Comparison of ENCODE assay signal across 20 cellular contexts in the genomic region with DNA sequence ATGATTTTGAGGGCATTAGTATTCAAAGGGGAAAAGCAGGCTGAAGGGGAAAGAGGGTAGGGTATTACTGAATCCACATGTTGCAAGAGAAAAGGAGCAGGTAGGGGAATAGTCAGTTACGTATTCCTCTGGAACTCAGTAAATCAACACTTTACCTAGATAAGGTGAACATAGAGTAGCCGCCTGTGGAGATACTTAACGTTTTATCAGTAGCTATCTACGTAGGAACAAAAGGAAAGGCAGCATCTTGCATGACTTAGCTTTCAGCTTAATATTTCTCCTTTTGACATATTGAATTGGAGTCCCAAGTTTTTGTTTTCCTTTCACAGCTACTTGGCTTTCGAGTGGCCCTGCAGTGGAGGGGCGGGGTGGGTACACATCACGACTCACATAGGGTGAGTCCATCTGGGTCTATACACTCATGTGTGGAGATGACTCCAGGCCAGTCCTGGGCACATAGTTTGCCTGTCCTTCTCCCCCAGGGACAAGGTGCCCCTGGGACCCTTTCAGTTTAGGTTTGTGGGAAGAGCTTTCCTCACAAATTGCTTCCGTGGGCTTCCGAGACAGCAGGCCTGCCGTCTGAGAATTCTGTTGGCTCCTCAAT. TPM values are rescaled to one million over a fixed set of nuclear protein-coding genes. Genes with fewer than 3 reads are reported as not detected.
DNase-seq lines count a peak whose midpoint lies in the region; ATAC-seq and TF ChIP-seq lines count a peak whose summit lies in the region.
"Had no signal": no experiment of that assay in that cellular context is flagged by ENCODE, and none has a peak within 500 bp of the region (broad histone marks: within the 10 kb centered on the region; RNA-seq: fewer than 3 reads in every experiment).

No MANE protein-coding gene starts in this region.

- H3K4me3 ChIP-seq in psoas muscle, result no peak overlapping the region

- H3K27me3 Mint-ChIP-seq in endothelial cell (ENCODE audit: unreplicated experiment) (peaks cover 7% of the 10 kb centered on the region), memory B cell (no peaks in the 10 kb centered on the region)
- H3K27me3 Mint-ChIP-seq: activated B cell treated with CpG ODN at 0.5 μM for 24 hours; CD8-positive, alpha-beta memory T cell; central memory CD8-positive, alpha-beta T cell had no signal

- H3K4me1 ChIP-seq in psoas muscle, result peaks cover 47% of the 10 kb centered on the region

- peak overlapping the region; percentile 84 for H3K27ac Mint-ChIP-seq in endothelial cell (ENCODE audit: unreplicated experiment)
- H3K27ac Mint-ChIP-seq in memory B cell, result peak overlapping the region; percentile 62
- H3K27ac Mint-ChIP-seq: activated B cell treated with CpG ODN at 0.5 μM for 24 hours had no signal

- no peaks in the 10 kb centered on the region for H3K27me3 ChIP-seq in psoas muscle (ENCODE audit: insufficient read depth in 3 of 3, low read length in 2 of 3)

- H3K36me3 ChIP-seq in psoas muscle (ENCODE audit: insufficient read depth in 1 of 2, low read depth in 1 of 2), result no peaks in the 10 kb centered on the region

- no peak overlapping the region for H3K27ac ChIP-seq in psoas muscle

- 87 to 92% (median 89%) methylated on average over 10 of the region's 10 CpGs for WGBS in psoas muscle, 3 donors

- ATAC-seq in memory B cell (ENCODE audit: low read depth) (no peak), psoas muscle (no peak)
- ATAC-seq: left colon, sciatic nerve had no signal

- H3K4me3 Mint-ChIP-seq in endothelial cell (ENCODE audit: unreplicated experiment) (no peak overlapping the region), memory B cell (no peak overlapping the region)
- H3K4me3 Mint-ChIP-seq: activated B cell treated with CpG ODN at 0.5 μM for 24 hours; CD8-positive, alpha-beta memory T cell; central memory CD8-positive, alpha-beta T cell had no signal

- intact Hi-C loops in psoas muscle (cut with DNase I), result no loop called here

- peaks cover 22% of the 10 kb centered on the region for H3K36me3 Mint-ChIP-seq in endothelial cell (ENCODE audit: low read depth, unreplicated experiment)
- peaks cover 11% of the 10 kb centered on the region for H3K36me3 Mint-ChIP-seq in memory B cell

- H3K9me3 Mint-ChIP-seq in endothelial cell (ENCODE audit: unreplicated experiment) (no peaks in the 10 kb centered on the region), memory B cell (no peaks in the 10 kb centered on the region)
- H3K9me3 Mint-ChIP-seq: activated B cell treated with CpG ODN at 0.5 μM for 24 hours; central memory CD8-positive, alpha-beta T cell had no signal

- H3K9me3 ChIP-seq in psoas muscle, result no peaks in the 10 kb centered on the region

- H3K4me1 Mint-ChIP-seq in endothelial cell (ENCODE audit: unreplicated experiment) (peaks cover 77% of the 10 kb centered on the region), memory B cell (peaks cover 27% of the 10 kb centered on the region)

- TF ChIP-seq CTCF in endothelial cell (IDR thresholded peaks at IDR 0.05; ENCODE audit: unreplicated experiment) (no peak), psoas muscle (IDR thresholded peaks at IDR 0.05) (no peak)

- DNase-seq in DMS79 treated with DMSO at 0.1 percent for 48 hours (lab: John Stamatoyannopoulos, UW) (peak; percentile 55), M059J (ENCODE audit: low read depth) (peak; percentile 8), endothelial cell (ENCODE audit: low spot score) (no peak), memory B cell (ENCODE audit: low spot score in 2 of 2) (no peak), HT-29 (ENCODE audit: low spot score) (no peak), psoas muscle (no peak)
- DNase-seq in activated T-cell treated with anti-CD3 and anti-CD28 coated beads, Interleukin-2, amount 50 U/mL, for 48 hours, result no peak
- no peak for DNase-seq in activated naive CD4-positive, alpha-beta T cell treated with Interleukin-2 at 50 U/mL for 16 hours
- DNase-seq: activated B cell treated with CpG ODN at 0.5 μM for 24 hours; activated CD8-positive, alpha-beta memory T cell treated with anti-CD3 and anti-CD28 coated beads for 24 hours; CD8-positive, alpha-beta memory T cell; GDM1; GOT3; left colon; NCI-H1417 treated with DMSO at 0.1 percent for 48 hours; Right ventricle myocardium superior; stimulated activated CD4-positive, alpha-beta T cell treated with anti-CD3 and anti-CD28 coated beads, Interleukin-2, amount 100 ng/mL, for 24 hours; substantia nigra had no signal

RNA-seq across cellular contexts. Expression of gene CCNY, which starts 48.1 kb away (rescaled TPM):
- 19.2 and 20.8 TPM in 2 replicates for total RNA-seq in M059J (2014; rRNA removed; shearing (Covaris generic))
- total RNA-seq in endothelial cell (ENCODE audit: unreplicated experiment), result 169 TPM
- 28.4 and 33.1 TPM in 2 replicates for total RNA-seq in HT-29 (2014; rRNA removed; shearing (Covaris generic))
- 10 to 100 TPM; 47.0 to 55.8 (median 50.5) TPM for total RNA-seq in psoas muscle
- 10 to 100 TPM; 21.2 to 40.8 (median 24.3) TPM for polyA plus RNA-seq in psoas muscle

Comparison
In these comparisons a context has a peak if more than half of its experiments do, and no peak if none do; other contexts are left out.
1. DNase-seq: peak in DMS79 treated with DMSO at 0.1 percent for 48 hours (single experiment) and M059J (single experiment); none in endothelial cell (single experiment), memory B cell (0 of 2), HT-29 (single experiment), activated T-cell treated with anti-CD3 and anti-CD28 coated beads, Interleukin-2, amount 50 U/mL, for 48 hours (0 of 2), activated naive CD4-positive, alpha-beta T cell treated with Interleukin-2 at 50 U/mL for 16 hours (single experiment) and psoas muscle (0 of 2).